In the genomic region with DNA sequence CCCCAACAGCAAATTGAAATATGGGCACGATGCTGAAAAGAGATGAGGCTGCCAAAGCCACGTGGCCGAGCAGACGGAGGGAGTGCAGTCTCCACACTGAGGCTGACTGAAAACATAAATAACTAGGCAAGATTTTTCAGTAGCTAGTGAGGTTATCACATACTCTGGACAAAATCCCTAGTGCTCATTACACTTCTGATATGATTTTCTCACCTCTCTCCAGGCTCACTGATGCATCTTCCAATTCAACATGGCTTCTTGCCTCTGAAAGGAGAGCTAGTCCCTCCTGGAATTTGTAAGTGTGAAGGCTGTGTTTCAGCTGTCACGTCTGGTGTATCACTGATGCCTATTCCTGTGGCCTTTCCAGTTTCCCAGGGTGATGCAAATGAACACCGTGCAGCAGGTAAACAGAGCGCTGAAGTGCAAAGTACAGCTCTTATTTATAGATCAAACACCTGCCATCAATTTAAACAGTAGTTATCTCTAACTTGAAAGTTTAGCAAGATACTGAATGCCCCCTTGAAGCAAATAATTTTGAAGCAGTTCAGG, we compare ENCODE assay signal across 17 cellular contexts.
DNase-seq lines count a peak whose midpoint lies in the region; ATAC-seq and TF ChIP-seq lines count a peak whose summit lies in the region.
"Had no signal": no experiment of that assay in that cellular context is flagged by ENCODE, and none has a peak within 500 bp of the region (broad histone marks: within the 10 kb centered on the region; RNA-seq: fewer than 3 reads in every experiment).

No MANE protein-coding gene starts in this region.

- H4K20me1 ChIP-seq in hepatocyte (ENCODE audit: insufficient read depth, poor library complexity, severe bottlenecking): no peaks in the 10 kb centered on the region

- H3K4me1 Mint-ChIP-seq in activated T-helper 17 cell treated with anti-CD3 and anti-CD28 coated beads, Interleukin-2, amount 50 U/mL, for 72 hours: peaks cover 5% of the 10 kb centered on the region

- TF ChIP-seq CTCF in GM20000 (IDR thresholded peaks at IDR 0.05; ENCODE audit: extremely low read depth, missing control alignments) (no peak), hepatocyte (IDR thresholded peaks at IDR 0.05; ENCODE audit: poor library complexity) (no peak)

- no peak overlapping the region for H2AFZ ChIP-seq in hepatocyte

- no peak overlapping the region for H3K4ac ChIP-seq in mesendoderm (ENCODE audit: low read depth, low read length)

- H3K4me2 ChIP-seq in hepatocyte (peak overlapping the region; percentile 25), mesendoderm (ENCODE audit: low read length) (no peak overlapping the region)

- H3K27me3 Mint-ChIP-seq in activated T-helper 17 cell treated with anti-CD3 and anti-CD28 coated beads, Interleukin-2, amount 50 U/mL, for 72 hours: no peaks in the 10 kb centered on the region

- H2BK5ac ChIP-seq in mesendoderm (ENCODE audit: low read length): no peak overlapping the region

- H2BK120ac ChIP-seq in mesendoderm (ENCODE audit: low read depth, low read length): no peak overlapping the region

- no peaks in the 10 kb centered on the region for H3K9me2 ChIP-seq in hepatocyte (replicated peaks; ENCODE audit: insufficient read depth)

- H3K27ac Mint-ChIP-seq in activated T-helper 17 cell treated with anti-CD3 and anti-CD28 coated beads, Interleukin-2, amount 50 U/mL, for 72 hours: no peak overlapping the region

- no peaks in the 10 kb centered on the region for H3K79me1 ChIP-seq in mesendoderm (ENCODE audit: low read length)

- H3K79me2 ChIP-seq in hepatocyte: no peaks in the 10 kb centered on the region
- H3K79me2 ChIP-seq in mesendoderm (ENCODE audit: control insufficient read depth, insufficient read depth, low read length): no peaks in the 10 kb centered on the region

- no peak overlapping the region for H4K5ac ChIP-seq in mesendoderm (ENCODE audit: low read length)

- no peak for ATAC-seq in HG03196 (IDR thresholded peaks at IDR 0.05; ENCODE audit: unreplicated experiment)
- ATAC-seq in activated T-helper 17 cell treated with anti-CD3 and anti-CD28 coated beads, Interleukin-2, amount 50 U/mL, for 72 hours (replicated peaks): no peak

- DNase-seq in Ammon's horn (ENCODE audit: low spot score) (peak; percentile 57), GM20000 (ENCODE audit: low spot score) (peak; percentile 27), NCI-H526 (lab: John Stamatoyannopoulos, UW) (peak; percentile 91 to 94), hepatocyte (ENCODE audit: low spot score) (peak; percentile 61), mesendoderm (no peak)
- no peak for DNase-seq in stimulated activated CD4-positive, alpha-beta T cell treated with anti-CD3 and anti-CD28 coated beads, Interleukin-2, amount 100 ng/mL, for 24 hours
- DNase-seq: activated naive CD4-positive, alpha-beta T cell treated with anti-CD3 and anti-CD28 coated beads, Interleukin-2, amount 50 U/mL, for 16 hours; DMS 273 treated with DMSO at 0.1 percent for 48 hours; hippocampal formation; IMR-90; NCI-H2029 treated with DMSO at 0.1 percent for 48 hours; RPMI8226; stimulated activated CD4-positive, alpha-beta T cell treated with anti-CD3 and anti-CD28 coated beads, Interleukin-1b, Interleukin-23, amount 100 ng/mL, for 48 hours had no signal

- H2AK5ac ChIP-seq in mesendoderm (ENCODE audit: low read length): no peak overlapping the region

- 49% methylated on average over 7 of the region's 7 CpGs for WGBS in hepatocyte (ENCODE audit: low lambda C conversion rate, missing lambda C conversion rate)
- WGBS in mesendoderm (ENCODE audit: extremely low coverage, insufficient coverage, low lambda C conversion rate): no CpG with 5 or more reads among the region's 7 CpGs

- H3K56ac ChIP-seq in mesendoderm (ENCODE audit: low read length): no peak overlapping the region

- H3K36me3 Mint-ChIP-seq in activated T-helper 17 cell treated with anti-CD3 and anti-CD28 coated beads, Interleukin-2, amount 50 U/mL, for 72 hours (ENCODE audit: low read depth): no peaks in the 10 kb centered on the region

- no peaks in the 10 kb centered on the region for H3K9me3 ChIP-seq in hepatocyte (ENCODE audit: low read depth)
- H3K9me3 ChIP-seq: esophagus muscularis mucosa, prostate gland had no signal

- H3K36me3 ChIP-seq in hepatocyte (replicated peaks; ENCODE audit: insufficient read depth, low read depth): no peaks in the 10 kb centered on the region
- no peaks in the 10 kb centered on the region for H3K36me3 ChIP-seq in mesendoderm (ENCODE audit: control insufficient read depth, insufficient read depth, low read length)
- H3K36me3 ChIP-seq: esophagus muscularis mucosa, prostate gland had no signal

- no peak overlapping the region for H2BK15ac ChIP-seq in mesendoderm (replicated peaks; ENCODE audit: low read depth)

- H3K4me3 Mint-ChIP-seq in activated T-helper 17 cell treated with anti-CD3 and anti-CD28 coated beads, Interleukin-2, amount 50 U/mL, for 72 hours: no peak overlapping the region

- no peak overlapping the region for H3K18ac ChIP-seq in mesendoderm (ENCODE audit: low read length)

- H4K8ac ChIP-seq in mesendoderm (ENCODE audit: low read depth, low read length): no peak overlapping the region

- H3K27ac ChIP-seq in hepatocyte: peak overlapping the region; percentile 44
- H3K27ac ChIP-seq in mesendoderm (ENCODE audit: low read depth, low read length): no peak overlapping the region
- H3K27ac ChIP-seq: esophagus muscularis mucosa, prostate gland had no signal

- H3K9ac ChIP-seq in mesendoderm (ENCODE audit: low read length): no peak overlapping the region

- no peak overlapping the region for H3K23ac ChIP-seq in mesendoderm (ENCODE audit: low read length)

- H3K4me1 ChIP-seq in hepatocyte (ENCODE audit: insufficient read depth) (peaks cover 22% of the 10 kb centered on the region), mesendoderm (ENCODE audit: control insufficient read depth, low read depth, low read length) (no peaks in the 10 kb centered on the region)
- H3K4me1 ChIP-seq: esophagus muscularis mucosa, prostate gland had no signal

- H3K4me3 ChIP-seq in hepatocyte (no peak overlapping the region), mesendoderm (ENCODE audit: low read length) (no peak overlapping the region)
- H3K4me3 ChIP-seq: esophagus muscularis mucosa, prostate gland had no signal

- no peaks in the 10 kb centered on the region for H3K27me3 ChIP-seq in hepatocyte
- H3K27me3 ChIP-seq in mesendoderm (ENCODE audit: insufficient read depth, low read length, poor library complexity): no peaks in the 10 kb centered on the region
- H3K27me3 ChIP-seq: esophagus muscularis mucosa had no signal

- no peaks in the 10 kb centered on the region for H3K9me3 Mint-ChIP-seq in activated T-helper 17 cell treated with anti-CD3 and anti-CD28 coated beads, Interleukin-2, amount 50 U/mL, for 72 hours

Comparison
In these comparisons a context has a peak if more than half of its experiments do, and no peak if none do; other contexts are left out.
1. DNase-seq: peak in Ammon's horn (single experiment), GM20000 (single experiment), NCI-H526 (2 of 2) and hepatocyte (single experiment); none in mesendoderm (single experiment) and stimulated activated CD4-positive, alpha-beta T cell treated with anti-CD3 and anti-CD28 coated beads, Interleukin-2, amount 100 ng/mL, for 24 hours (0 of 2).